Comparison of ENCODE assay signal across 36 cellular contexts in genomic region chr14:71196921-71197320, GRCh38.
"Had no signal": no experiment of that assay in that cellular context is flagged by ENCODE, and none has a peak within 500 bp of the region (broad histone marks: within the 10 kb centered on the region; RNA-seq: fewer than 3 reads in every experiment).

No MANE protein-coding gene starts in this region.

- H3K4me1 ChIP-seq: adrenal gland, ascending aorta had no signal

- H3K4me3 Mint-ChIP-seq: activated B cell treated with CpG ODN at 0.5 μM for 24 hours; activated CD4-positive, alpha-beta memory T cell treated with anti-CD3 and anti-CD28 coated beads for 36 hours; activated CD4-positive, alpha-beta T cell treated with anti-CD3 and anti-CD28 coated beads, Interleukin-2, amount 10 ng/mL, durations not matched to agents 24 days and 14 days; activated CD8-positive, alpha-beta T cell treated with anti-CD3 and anti-CD28 coated beads for 36 hours; activated naive CD4-positive, alpha-beta T cell treated with anti-CD3 and anti-CD28 coated beads, Interleukin-2, amount 10 ng/mL, durations not matched to agents 7 days and 5 days; activated naive CD4-positive, alpha-beta T cell treated with anti-CD3 and anti-CD28 coated beads, Interleukin-2, amount 50 U/mL, for 24 hours; activated naive CD8-positive, alpha-beta T cell treated with anti-CD3 and anti-CD28 coated beads for 36 hours; activated T-cell treated with anti-CD3 and anti-CD28 coated beads, Interleukin-2, amount 50 U/mL, for 4 hours; activated T-cell treated with anti-CD3 and anti-CD28 coated beads, Interleukin-2, amount 50 U/mL, for 72 hours; activated T-helper 1 cell treated with anti-CD3 and anti-CD28 coated beads, Interleukin-12 subunit alpha, Interleukin-12 subunit beta, Interleukin-2, Interleukin-4 antibody, amounts not matched to agents 30 ng/mL and 10 ng/mL and 1 ng/mL, durations not matched to agents 14 hours and 24 hours and 36 hours; activated T-helper 17 cell treated with anti-CD3 and anti-CD28 coated beads, Interleukin-2, amount 50 U/mL, for 72 hours; brain; T-helper 1 cell treated with Interleukin-12 subunit alpha and Interleukin-12 subunit beta and Interleukin-4 antibody, amounts not matched to agents 30 μg/mL and 1 μg/mL, for 36 hours; T-helper 2 cell treated with Interferon-gamma antibody and Interleukin-4, amounts not matched to agents 5 μg/mL and 100 μg/mL, for 36 hours had no signal

- H3K9me3 ChIP-seq: adrenal gland, ascending aorta had no signal

- H3K36me3 ChIP-seq: adrenal gland, ascending aorta, cardiac muscle cell had no signal

- H3K4me3 ChIP-seq: adrenal gland, ascending aorta, cardiac muscle cell had no signal

- FAIRE-seq: bronchial epithelial cell, TTC549 had no signal

- DNase-seq: activated B cell treated with CpG ODN at 0.5 μM for 24 hours; activated CD4-positive, alpha-beta memory T cell treated with anti-CD3 and anti-CD28 coated beads for 36 hours; activated CD4-positive, alpha-beta T cell treated with anti-CD3 and anti-CD28 coated beads for 4 hours; activated CD4-positive, alpha-beta T cell treated with anti-CD3 and anti-CD28 coated beads, Interleukin-2, amount 10 ng/mL, durations not matched to agents 24 days and 14 days; activated CD4-positive, alpha-beta T cell treated with anti-CD3 and anti-CD28 coated beads, Interleukin-2, amount 50 U/mL, for 1 hour; activated CD4-positive, alpha-beta T cell treated with anti-CD3 and anti-CD28 coated beads, Interleukin-2, amount 50 U/mL, for 4 hours; activated CD4-positive, CD25-positive, alpha-beta regulatory T cell treated with anti-CD3 and anti-CD28 coated beads, Interleukin-2, amount 50 U/mL, for 72 hours; activated CD8-positive, alpha-beta memory T cell treated with anti-CD3 and anti-CD28 coated beads, Interleukin-2, amount 50 U/mL, for 4 hours; activated CD8-positive, alpha-beta T cell treated with anti-CD3 and anti-CD28 coated beads for 36 hours; activated effector memory CD4-positive, alpha-beta T cell treated with Interleukin-2 at 50 U/mL for 16 hours; activated gamma-delta T cell; activated naive CD4-positive, alpha-beta T cell treated with anti-CD3 and anti-CD28 coated beads, Interleukin-2, amount 10 ng/mL, durations not matched to agents 7 days and 5 days; activated naive CD4-positive, alpha-beta T cell treated with Interleukin-2 at 50 U/mL for 16 hours; activated naive CD8-positive, alpha-beta T cell treated with anti-CD3 and anti-CD28 coated beads for 36 hours; activated T-cell treated with anti-CD3 and anti-CD28 coated beads for 4 hours; activated T-cell treated with anti-CD3 and anti-CD28 coated beads, Interleukin-2, amount 50 U/mL, for 1 hour; activated T-cell treated with anti-CD3 and anti-CD28 coated beads, Interleukin-2, amount 50 U/mL, for 4 hours; activated T-cell treated with anti-CD3 and anti-CD28 coated beads, Interleukin-2, amount 50 U/mL, for 72 hours; adrenal gland; amygdala; anterior cingulate cortex; central memory CD4-positive, alpha-beta T cell; T-helper 1 cell; T-helper 2 cell; T-helper 9 cell had no signal

- H3K27ac Mint-ChIP-seq: activated B cell treated with CpG ODN at 0.5 μM for 24 hours; activated CD4-positive, alpha-beta memory T cell treated with anti-CD3 and anti-CD28 coated beads for 36 hours; activated CD4-positive, alpha-beta T cell treated with anti-CD3 and anti-CD28 coated beads, Interleukin-2, amount 10 ng/mL, durations not matched to agents 24 days and 14 days; activated CD8-positive, alpha-beta T cell treated with anti-CD3 and anti-CD28 coated beads for 36 hours; activated naive CD4-positive, alpha-beta T cell treated with anti-CD3 and anti-CD28 coated beads, Interleukin-2, amount 10 ng/mL, durations not matched to agents 7 days and 5 days; activated naive CD4-positive, alpha-beta T cell treated with anti-CD3 and anti-CD28 coated beads, Interleukin-2, amount 50 U/mL, for 24 hours; activated naive CD8-positive, alpha-beta T cell treated with anti-CD3 and anti-CD28 coated beads for 36 hours; activated T-cell treated with anti-CD3 and anti-CD28 coated beads, Interleukin-2, amount 50 U/mL, for 72 hours; activated T-helper 1 cell treated with anti-CD3 and anti-CD28 coated beads, Interleukin-12 subunit alpha, Interleukin-12 subunit beta, Interleukin-2, Interleukin-4 antibody, amounts not matched to agents 30 ng/mL and 10 ng/mL and 1 ng/mL, durations not matched to agents 14 hours and 24 hours and 36 hours; activated T-helper 17 cell treated with anti-CD3 and anti-CD28 coated beads, Interleukin-2, amount 50 U/mL, for 72 hours; brain; T-helper 1 cell treated with Interleukin-12 subunit alpha and Interleukin-12 subunit beta and Interleukin-4 antibody, amounts not matched to agents 30 μg/mL and 1 μg/mL, for 36 hours; T-helper 2 cell treated with Interferon-gamma antibody and Interleukin-4, amounts not matched to agents 5 μg/mL and 100 μg/mL, for 36 hours had no signal

- H3K27me3 ChIP-seq: adrenal gland, ascending aorta had no signal

- H3K4me1 Mint-ChIP-seq: activated B cell treated with CpG ODN at 0.5 μM for 24 hours; activated CD4-positive, alpha-beta T cell treated with anti-CD3 and anti-CD28 coated beads, Interleukin-2, amount 10 ng/mL, durations not matched to agents 24 days and 14 days; activated naive CD4-positive, alpha-beta T cell treated with anti-CD3 and anti-CD28 coated beads, Interleukin-2, amount 10 ng/mL, durations not matched to agents 7 days and 5 days; activated naive CD4-positive, alpha-beta T cell treated with anti-CD3 and anti-CD28 coated beads, Interleukin-2, amount 50 U/mL, for 24 hours; activated naive CD8-positive, alpha-beta T cell treated with anti-CD3 and anti-CD28 coated beads for 36 hours; activated T-helper 17 cell treated with anti-CD3 and anti-CD28 coated beads, Interleukin-2, amount 50 U/mL, for 72 hours had no signal

- H3K9me3 Mint-ChIP-seq: activated B cell treated with CpG ODN at 0.5 μM for 24 hours; activated CD4-positive, alpha-beta memory T cell treated with anti-CD3 and anti-CD28 coated beads for 36 hours; activated CD4-positive, alpha-beta T cell treated with anti-CD3 and anti-CD28 coated beads, Interleukin-2, amount 10 ng/mL, durations not matched to agents 24 days and 14 days; activated CD8-positive, alpha-beta T cell treated with anti-CD3 and anti-CD28 coated beads for 36 hours; activated naive CD4-positive, alpha-beta T cell treated with anti-CD3 and anti-CD28 coated beads, Interleukin-2, amount 10 ng/mL, durations not matched to agents 7 days and 5 days; activated naive CD4-positive, alpha-beta T cell treated with anti-CD3 and anti-CD28 coated beads, Interleukin-2, amount 50 U/mL, for 24 hours; activated naive CD8-positive, alpha-beta T cell treated with anti-CD3 and anti-CD28 coated beads for 36 hours; activated T-cell treated with anti-CD3 and anti-CD28 coated beads, Interleukin-2, amount 50 U/mL, for 4 hours; activated T-helper 1 cell treated with anti-CD3 and anti-CD28 coated beads, Interleukin-12 subunit alpha, Interleukin-12 subunit beta, Interleukin-2, Interleukin-4 antibody, amounts not matched to agents 30 ng/mL and 10 ng/mL and 1 ng/mL, durations not matched to agents 14 hours and 24 hours and 36 hours; activated T-helper 17 cell treated with anti-CD3 and anti-CD28 coated beads, Interleukin-2, amount 50 U/mL, for 72 hours; brain; T-helper 1 cell treated with Interleukin-12 subunit alpha and Interleukin-12 subunit beta and Interleukin-4 antibody, amounts not matched to agents 30 μg/mL and 1 μg/mL, for 36 hours; T-helper 2 cell treated with Interferon-gamma antibody and Interleukin-4, amounts not matched to agents 5 μg/mL and 100 μg/mL, for 36 hours had no signal

- H3K36me3 Mint-ChIP-seq: activated CD4-positive, alpha-beta memory T cell treated with anti-CD3 and anti-CD28 coated beads for 36 hours; activated naive CD4-positive, alpha-beta T cell treated with anti-CD3 and anti-CD28 coated beads, Interleukin-2, amount 10 ng/mL, durations not matched to agents 7 days and 5 days; activated naive CD4-positive, alpha-beta T cell treated with anti-CD3 and anti-CD28 coated beads, Interleukin-2, amount 50 U/mL, for 24 hours; activated naive CD8-positive, alpha-beta T cell treated with anti-CD3 and anti-CD28 coated beads for 36 hours; brain had no signal

- ATAC-seq: activated CD8-positive, alpha-beta T cell treated with anti-CD3 and anti-CD28 coated beads for 36 hours; activated T-cell treated with anti-CD3 and anti-CD28 coated beads, Interleukin-2, amount 50 U/mL, for 4 hours; activated T-cell treated with anti-CD3 and anti-CD28 coated beads, Interleukin-2, amount 50 U/mL, for 72 hours; activated T-helper 17 cell treated with anti-CD3 and anti-CD28 coated beads, Interleukin-2, amount 50 U/mL, for 72 hours had no signal

- H3K27me3 Mint-ChIP-seq: activated CD8-positive, alpha-beta T cell treated with anti-CD3 and anti-CD28 coated beads for 36 hours; activated naive CD4-positive, alpha-beta T cell treated with anti-CD3 and anti-CD28 coated beads, Interleukin-2, amount 50 U/mL, for 24 hours; activated naive CD8-positive, alpha-beta T cell treated with anti-CD3 and anti-CD28 coated beads for 36 hours had no signal

- H3K27ac ChIP-seq: adrenal gland, ascending aorta, cardiac muscle cell, VCaP had no signal
